Comparison of ENCODE assay signal across 27 cellular contexts in genomic region chr11:88012456-88012855, GRCh38.
DNase-seq lines count a peak whose midpoint lies in the region; ATAC-seq, FAIRE-seq and TF ChIP-seq lines count a peak whose summit lies in the region.
"Had no signal": no experiment of that assay in that cellular context is flagged by ENCODE, and none has a peak within 500 bp of the region (broad histone marks: within the 10 kb centered on the region; RNA-seq: fewer than 3 reads in every experiment).

No MANE protein-coding gene starts in this region.

- H2AFZ ChIP-seq in GM23338 (0 out of 2 replicates have a peak overlapping the region, but pooled peaks have one; percentile 38), endothelial cell of umbilical vein (ENCODE audit: low read depth, low read length) (peak overlapping the region; percentile 41)

- DNase-seq in GM23338 (ENCODE audit: low spot score) (no peak), NCI-H1436 treated with DMSO at 0.1 percent for 48 hours (lab: John Stamatoyannopoulos, UW) (peak; percentile 16), NCI-H524 treated with DMSO at 0.1 percent for 48 hours (lab: John Stamatoyannopoulos, UW) (peak; percentile 19), endothelial cell of umbilical vein (ENCODE audit: low read depth, low spot score) (no peak), HCEC 1CT (no peak), HAP-1 (ENCODE audit: low spot score in 2 of 2) (no peak), psoas muscle (no peak)
- DNase-seq: activated B cell treated with CpG ODN at 0.5 μM for 24 hours; activated CD4-positive, alpha-beta T cell treated with anti-CD3 and anti-CD28 coated beads, Interleukin-2, amount 50 U/mL, for 1 hour; activated effector memory CD4-positive, alpha-beta T cell treated with anti-CD3 and anti-CD28 coated beads, Interleukin-2, amount 50 U/mL, for 16 hours; activated naive CD8-positive, alpha-beta T cell treated with anti-CD3 and anti-CD28 coated beads for 36 hours; activated T-cell treated with anti-CD3 and anti-CD28 coated beads, Interleukin-2, amount 50 U/mL, for 1 hour; anterior cingulate cortex; DMS79; naive thymus-derived CD4-positive, alpha-beta T cell; NCI-H526; RPMI8226; stimulated activated naive CD8-positive, alpha-beta T cell treated with anti-CD3 and anti-CD28 coated beads, Interleukin-15, amount 100 ng/mL, for 72 hours; thyroid gland had no signal

- H3K4me1 Mint-ChIP-seq in GM23338, result no peaks in the 10 kb centered on the region; the same call in 2 of the 3 replicates
- H3K4me1 Mint-ChIP-seq: activated B cell treated with CpG ODN at 0.5 μM for 24 hours; activated naive CD8-positive, alpha-beta T cell treated with anti-CD3 and anti-CD28 coated beads for 36 hours; IgD-negative memory B cell; naive thymus-derived CD4-positive, alpha-beta T cell; stimulated activated naive CD8-positive, alpha-beta T cell treated with anti-CD3 and anti-CD28 coated beads, Interleukin-15, amount 100 ng/mL, for 72 hours had no signal

- H3K9me1 ChIP-seq in endothelial cell of umbilical vein (replicated peaks; ENCODE audit: control insufficient read depth, extremely low read depth, insufficient read depth, low read length), result no peaks in the 10 kb centered on the region

- H3K36me3 ChIP-seq in GM23338 (ENCODE audit: insufficient read depth) (no peaks in the 10 kb centered on the region), endothelial cell of umbilical vein (ENCODE audit: control insufficient read depth in 2 of 2, extremely low read depth in 1 of 2, insufficient read depth in 2 of 2, low read length in 2 of 2) (no peaks in the 10 kb centered on the region), HAP-1 (replicated peaks) (no peaks in the 10 kb centered on the region), psoas muscle (ENCODE audit: insufficient read depth in 1 of 2, low read depth in 1 of 2) (no peaks in the 10 kb centered on the region)
- H3K36me3 ChIP-seq: BLaER1, gastroesophageal sphincter, SJSA1, thyroid gland, vagina had no signal

- intact Hi-C loops in endothelial cell of umbilical vein (cut with micrococcal nuclease) (no loop called here), psoas muscle (cut with DNase I) (no loop called here)

- no peak for TF ChIP-seq CTCF in GM23338 (conservative IDR thresholded peaks at IDR 0.05; ENCODE audit: low read depth in 2 of 2)
- no peak for TF ChIP-seq CTCF in endothelial cell of umbilical vein (IDR thresholded peaks at IDR 0.05; ENCODE audit: extremely low read depth in 1 of 2, insufficient read depth in 1 of 2, low read depth in 1 of 2, low read length in 2 of 2)
- no peak for TF ChIP-seq CTCF in psoas muscle (IDR thresholded peaks at IDR 0.05)

- H3K4me3 Mint-ChIP-seq in GM23338, result no peak overlapping the region
- H3K4me3 Mint-ChIP-seq: activated B cell treated with CpG ODN at 0.5 μM for 24 hours; activated naive CD8-positive, alpha-beta T cell treated with anti-CD3 and anti-CD28 coated beads for 36 hours; IgD-negative memory B cell; naive thymus-derived CD4-positive, alpha-beta T cell; stimulated activated naive CD8-positive, alpha-beta T cell treated with anti-CD3 and anti-CD28 coated beads, Interleukin-15, amount 100 ng/mL, for 72 hours had no signal

- no peaks in the 10 kb centered on the region for H3K27me3 Mint-ChIP-seq in GM23338 (ENCODE audit: insufficient read depth, low read depth, poor library complexity)
- H3K27me3 Mint-ChIP-seq: activated B cell treated with CpG ODN at 0.5 μM for 24 hours; progenitor cell of endocrine pancreas; stimulated activated naive CD8-positive, alpha-beta T cell treated with anti-CD3 and anti-CD28 coated beads, Interleukin-15, amount 100 ng/mL, for 72 hours had no signal

- FAIRE-seq in endothelial cell of umbilical vein (lab: Jason Lieb, UNC), result no peak
- FAIRE-seq: G401.6 had no signal

- H3K4me1 ChIP-seq in GM23338 (ENCODE audit: insufficient read depth), result no peaks in the 10 kb centered on the region
- no peaks in the 10 kb centered on the region for H3K4me1 ChIP-seq in endothelial cell of umbilical vein (ENCODE audit: control insufficient read depth, extremely low read depth, insufficient read depth, low read length)
- H3K4me1 ChIP-seq in HAP-1, result no peaks in the 10 kb centered on the region
- no peaks in the 10 kb centered on the region for H3K4me1 ChIP-seq in psoas muscle
- H3K4me1 ChIP-seq: BLaER1, gastroesophageal sphincter, SJSA1, thyroid gland, vagina had no signal

- CTCF ChIA-PET in endothelial cell of umbilical vein (lab: Charles Lee), result interaction anchor here (5.2 kb wide), 1 partner anchor 532 kb away, joined by 30 read pairs; no protein-coding TSS in a partner anchor

- WGBS in psoas muscle, 3 donors, result 71 to 79% (median 79%) methylated on average over 1 of the region's 1 CpG

- H3K9me3 ChIP-seq in endothelial cell of umbilical vein (replicated peaks; ENCODE audit: control insufficient read depth, insufficient read depth, low read length), result no peaks in the 10 kb centered on the region
- no peaks in the 10 kb centered on the region for H3K9me3 ChIP-seq in HAP-1
- H3K9me3 ChIP-seq in psoas muscle, result no peaks in the 10 kb centered on the region
- H3K9me3 ChIP-seq: BLaER1, gastroesophageal sphincter, SJSA1, thyroid gland, vagina had no signal

- H3K27me3 ChIP-seq in GM23338 (ENCODE audit: insufficient read depth) (no peaks in the 10 kb centered on the region), endothelial cell of umbilical vein (ENCODE audit: control insufficient read depth in 2 of 2, insufficient read depth in 2 of 2, low read length in 2 of 2) (no peaks in the 10 kb centered on the region), HAP-1 (ENCODE audit: low read depth) (no peaks in the 10 kb centered on the region), psoas muscle (ENCODE audit: insufficient read depth in 3 of 3, low read length in 2 of 3) (no peaks in the 10 kb centered on the region)
- H3K27me3 ChIP-seq: BLaER1, gastroesophageal sphincter, SJSA1, thyroid gland, vagina had no signal

- in situ Hi-C loops in HAP-1 (cut with MboI; ENCODE audit: low sequenced_read_pairs), result loop anchor here (25.0 kb wide), 1 partner anchor 525 kb away; no protein-coding TSS in a partner anchor

- no peak overlapping the region for H3K9ac ChIP-seq in endothelial cell of umbilical vein (replicated peaks; ENCODE audit: extremely low read depth, insufficient read depth, low read length)
- H3K9ac ChIP-seq: BLaER1 had no signal

- H3K4me3 ChIP-seq in GM23338 (no peak overlapping the region), endothelial cell of umbilical vein (replicated peaks in 1 of 3; ENCODE audit: insufficient read depth in 1 of 3, low read depth in 1 of 3, low read length in 3 of 3) (no peak overlapping the region), HAP-1 (no peak overlapping the region), psoas muscle (no peak overlapping the region)
- H3K4me3 ChIP-seq: BLaER1, gastroesophageal sphincter, SJSA1, thyroid gland, vagina had no signal

- no peak for ATAC-seq in GM23338
- no peak for ATAC-seq in psoas muscle
- ATAC-seq: gastroesophageal sphincter; naive thymus-derived CD4-positive, alpha-beta T cell; sciatic nerve; stimulated activated naive CD8-positive, alpha-beta T cell treated with anti-CD3 and anti-CD28 coated beads, Interleukin-15, amount 100 ng/mL, for 72 hours had no signal

- no peak overlapping the region for H3K27ac Mint-ChIP-seq in GM23338
- H3K27ac Mint-ChIP-seq: activated B cell treated with CpG ODN at 0.5 μM for 24 hours; activated naive CD8-positive, alpha-beta T cell treated with anti-CD3 and anti-CD28 coated beads for 36 hours; IgD-negative memory B cell; naive thymus-derived CD4-positive, alpha-beta T cell; progenitor cell of endocrine pancreas; stimulated activated naive CD8-positive, alpha-beta T cell treated with anti-CD3 and anti-CD28 coated beads, Interleukin-15, amount 100 ng/mL, for 72 hours had no signal

- dilution Hi-C loops in endothelial cell of umbilical vein (cut with MboI; ENCODE audit: extremely low pct_ligation_motif_present, low sequenced_read_pairs), result no loop called here

- POLR2A ChIA-PET in endothelial cell of umbilical vein (lab: Charles Lee), result no interaction called here

- H3K27ac ChIP-seq in GM23338 (ENCODE audit: low read depth) (no peak overlapping the region), endothelial cell of umbilical vein (ENCODE audit: insufficient read depth, low read depth, low read length) (no peak overlapping the region), psoas muscle (no peak overlapping the region)
- H3K27ac ChIP-seq: BLaER1, gastroesophageal sphincter, SJSA1, thyroid gland, vagina had no signal

- H3K9me3 Mint-ChIP-seq in GM23338, result no peaks in the 10 kb centered on the region
- H3K9me3 Mint-ChIP-seq: activated B cell treated with CpG ODN at 0.5 μM for 24 hours; activated naive CD8-positive, alpha-beta T cell treated with anti-CD3 and anti-CD28 coated beads for 36 hours; IgD-negative memory B cell; naive thymus-derived CD4-positive, alpha-beta T cell; stimulated activated naive CD8-positive, alpha-beta T cell treated with anti-CD3 and anti-CD28 coated beads, Interleukin-15, amount 100 ng/mL, for 72 hours had no signal

- H4K20me1 ChIP-seq in GM23338 (replicated peaks; ENCODE audit: insufficient read depth), result no peaks in the 10 kb centered on the region
- H4K20me1 ChIP-seq in endothelial cell of umbilical vein (replicated peaks; ENCODE audit: control insufficient read depth, extremely low read depth, insufficient read depth, low read length), result no peaks in the 10 kb centered on the region
- H4K20me1 ChIP-seq: BLaER1 had no signal

- H3F3A ChIP-seq in GM23338 (replicated peaks; ENCODE audit: low read depth), result no peaks in the 10 kb centered on the region

- no peak for TF ChIP-seq POLR2A in endothelial cell of umbilical vein (IDR thresholded peaks at IDR 0.05; ENCODE audit: low read depth, low read length)

- H3K4me2 ChIP-seq in GM23338 (no peak overlapping the region), endothelial cell of umbilical vein (ENCODE audit: insufficient read depth, low read length) (no peak overlapping the region)
- H3K4me2 ChIP-seq: BLaER1 had no signal

- no peaks in the 10 kb centered on the region for H3K36me3 Mint-ChIP-seq in GM23338 (ENCODE audit: low read depth)
- H3K36me3 Mint-ChIP-seq: activated naive CD8-positive, alpha-beta T cell treated with anti-CD3 and anti-CD28 coated beads for 36 hours; IgD-negative memory B cell; naive thymus-derived CD4-positive, alpha-beta T cell had no signal

- no TSS peak for BruUV-seq in endothelial cell of umbilical vein (replicated peaks; lab: Mats Ljungman, UMichigan)

- H3K79me2 ChIP-seq in GM23338 (replicated peaks; ENCODE audit: insufficient read depth), result no peaks in the 10 kb centered on the region
- H3K79me2 ChIP-seq in endothelial cell of umbilical vein (ENCODE audit: control insufficient read depth, insufficient read depth, low read length), result no peaks in the 10 kb centered on the region

- H3K9me2 ChIP-seq in GM23338 (ENCODE audit: insufficient read depth), result no peaks in the 10 kb centered on the region

TF ChIP-seq in GM23338, 12 proteins besides CTCF, POLR2A, EP300 and RAD21 (continues in another document):
- TF ChIP-seq JUNB (IDR thresholded peaks at IDR 0.05; ENCODE audit: unreplicated experiment) (no peak), EZH2phosphoT487 (IDR thresholded peaks at IDR 0.05; ENCODE audit: unreplicated experiment) (no peak), ZNF331 (CRISPR knock-in tag; IDR thresholded peaks at IDR 0.05; ENCODE audit: low read depth) (no peak)

TF ChIP-seq in endothelial cell of umbilical vein, 7 proteins besides CTCF, POLR2A, EP300 and RAD21:
- no peak for TF ChIP-seq MYC (IDR thresholded peaks at IDR 0.05; ENCODE audit: low read depth, low read length)
- TF ChIP-seq GATA2 (IDR thresholded peaks at IDR 0.05; ENCODE audit: insufficient read depth, insufficient read length, low read depth, low read length), result no peak

Comparison
In these comparisons a context has a peak if more than half of its experiments do, and no peak if none do; other contexts are left out.
1. DNase-seq: peak in NCI-H1436 treated with DMSO at 0.1 percent for 48 hours (single experiment) and NCI-H524 treated with DMSO at 0.1 percent for 48 hours (single experiment); none in GM23338 (single experiment), endothelial cell of umbilical vein (single experiment), HCEC 1CT (single experiment), HAP-1 (0 of 2) and psoas muscle (0 of 2).